ENCODE assay signal across 8 cellular contexts in the genomic region with DNA sequence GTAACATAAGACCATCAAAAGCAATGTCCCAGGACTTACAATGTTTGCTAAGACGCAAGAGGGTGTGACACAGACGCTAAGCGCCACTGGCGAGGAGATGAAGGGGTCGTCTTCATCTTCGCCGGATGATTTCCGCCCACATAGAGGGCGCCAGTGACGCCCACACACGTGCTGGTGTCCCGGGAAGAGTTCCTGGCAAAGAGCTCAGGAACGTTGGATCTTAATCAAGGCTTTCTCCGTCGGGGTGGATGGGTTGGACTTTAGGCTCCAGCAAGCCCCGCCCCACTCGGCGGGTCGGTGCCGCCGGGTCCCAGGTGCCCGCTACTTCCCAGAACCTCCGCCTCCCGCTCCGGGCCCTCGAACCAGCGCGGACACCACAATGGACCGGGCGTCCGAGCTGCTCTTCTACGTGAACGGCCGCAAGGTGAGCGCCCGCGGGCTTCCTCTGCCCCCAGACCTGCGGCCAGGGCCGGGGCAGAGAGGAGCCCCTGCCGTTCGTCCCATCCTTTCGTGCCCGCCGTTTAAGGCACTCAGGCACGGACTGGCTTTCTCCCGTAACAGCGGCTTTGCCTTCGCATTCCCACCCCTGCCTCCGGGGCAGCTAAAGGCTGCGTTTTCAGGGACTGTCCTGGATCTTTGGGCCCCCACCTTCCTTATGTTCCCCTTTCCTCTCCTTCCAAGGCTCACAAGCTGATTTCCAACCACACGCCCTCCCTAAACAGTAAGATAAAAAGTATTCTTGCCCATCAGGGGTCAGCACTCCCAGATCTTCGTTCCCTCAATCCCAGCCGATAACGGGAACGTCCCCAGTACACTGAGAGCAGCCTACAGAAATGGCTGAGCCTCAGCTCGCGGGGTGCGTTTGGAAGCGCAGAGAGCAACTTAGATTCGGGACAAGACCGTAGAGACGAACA. TPM values are rescaled to one million over a fixed set of nuclear protein-coding genes. Genes with fewer than 3 reads are reported as not detected.
DNase-seq lines count a peak whose midpoint lies in the region; ATAC-seq and TF ChIP-seq lines count a peak whose summit lies in the region.

Gene AOX1, plus strand, starts transcription at position 285 of the 914 bp plus-strand sequence. Its CDS starts 95 bp downstream, at position 380.

- TF ChIP-seq CTCF in foreskin keratinocyte (conservative IDR thresholded peaks at IDR 0.05) (peak; percentile 27), nephron progenitor cell (IDR thresholded peaks at IDR 0.05) (no peak)

- no peaks in the 10 kb centered on the region for H3K27me3 ChIP-seq in foreskin keratinocyte

- H3K4me1 Mint-ChIP-seq in nephron progenitor cell, result peaks cover 9% of the 10 kb centered on the region

- H3K27ac ChIP-seq in foreskin keratinocyte, result no peak within 1 kb of the TSS

- no peaks in the 10 kb centered on the region for H3K36me3 Mint-ChIP-seq in nephron progenitor cell (ENCODE audit: low read depth)

- peak; percentile 38 for ATAC-seq in HG03175 (IDR thresholded peaks at IDR 0.05; ENCODE audit: unreplicated experiment)
- peak; percentile 80 for ATAC-seq in foreskin keratinocyte
- ATAC-seq in HG03457 (IDR thresholded peaks at IDR 0.05; ENCODE audit: unreplicated experiment), result no peak
- no peak for ATAC-seq in GM18517 (IDR thresholded peaks at IDR 0.05; ENCODE audit: unreplicated experiment)

- H3K4me1 ChIP-seq in foreskin keratinocyte, result peaks cover 9% of the 10 kb centered on the region

- peak; percentile 86 for DNase-seq in DMS 273 (lab: John Stamatoyannopoulos, UW; ENCODE audit: unreplicated experiment)
- DNase-seq in activated T-helper 9 cell treated with anti-CD3 and anti-CD28 coated beads, Interleukin-2, amount 50 U/mL, for 16 hours (ENCODE audit: low read depth), result peak; percentile 4
- DNase-seq in foreskin keratinocyte, result peak in 1 of 2 donors; percentile 45
- peak; percentile 57 for DNase-seq in nephron progenitor cell
- DNase-seq in NCI-H1092 (lab: John Stamatoyannopoulos, UW), result no peak

- H3K9me3 Mint-ChIP-seq in nephron progenitor cell, result no peaks in the 10 kb centered on the region

- H3K27me3 Mint-ChIP-seq in nephron progenitor cell (ENCODE audit: low read depth, poor library complexity), result peaks cover 42% of the 10 kb centered on the region

- no peak within 1 kb of the TSS for H3K27ac Mint-ChIP-seq in nephron progenitor cell

- peak within 1 kb of the TSS; percentile 88 for H3K4me3 Mint-ChIP-seq in nephron progenitor cell

RNA-seq across cellular contexts. Expression of gene AOX1, which starts in this region (rescaled TPM):
- total RNA-seq in foreskin keratinocyte, result 7.6 and 16.8 TPM in 2 replicates
- 2.6 and 5.3 TPM in 2 replicates for polyA plus RNA-seq in foreskin keratinocyte

Comparison
In these comparisons a context has a peak if more than half of its experiments do, and no peak if none do; other contexts are left out.
1. ATAC-seq: peak in HG03175 (single experiment) and foreskin keratinocyte (single experiment); none in HG03457 (single experiment) and GM18517 (single experiment).